Comparison of ENCODE assay signal across 16 cellular contexts in genomic region chr10:104766341-104766740, GRCh38.
DNase-seq lines count a peak whose midpoint lies in the region; ATAC-seq, FAIRE-seq and TF ChIP-seq lines count a peak whose summit lies in the region.
"Had no signal": no experiment of that assay in that cellular context is flagged by ENCODE, and none has a peak within 500 bp of the region (broad histone marks: within the 10 kb centered on the region; RNA-seq: fewer than 3 reads in every experiment).

No MANE protein-coding gene starts in this region.

- no peaks in the 10 kb centered on the region for H3K36me3 ChIP-seq in heart right ventricle
- H3K36me3 ChIP-seq: esophagus squamous epithelium had no signal

- DNase-seq in ELR (ENCODE audit: low read depth), result peak; percentile 10
- DNase-seq in astrocyte of the hippocampus (ENCODE audit: low read depth, low spot score), result peak; percentile 39
- DNase-seq in midbrain (lab: John Stamatoyannopoulos, UW), result peak; percentile 8
- no peak for DNase-seq in heart right ventricle
- no peak for DNase-seq in DMS 273 treated with DMSO at 0.1 percent for 48 hours (lab: John Stamatoyannopoulos, UW)
- DNase-seq in SIG-M5 (lab: John Stamatoyannopoulos, UW), result no peak
- no peak for DNase-seq in GM12891 (ENCODE audit: insufficient read length, low spot score)
- DNase-seq: activated CD4-positive, alpha-beta T cell treated with anti-CD3 and anti-CD28 coated beads, Interleukin-2, amount 10 ng/mL, durations not matched to agents 7 days and 5 days; activated naive CD4-positive, alpha-beta T cell; esophagus squamous epithelium; HFFc6; NCI-H187; stimulated activated CD4-positive, alpha-beta T cell treated with anti-CD3 and anti-CD28 coated beads, Interleukin-2, amount 100 ng/mL, for 48 hours; stimulated activated naive CD4-positive, alpha-beta T cell had no signal

- no peak overlapping the region for H3K27ac ChIP-seq in heart right ventricle
- H3K27ac ChIP-seq: esophagus squamous epithelium had no signal

- peaks cover 0 to 4% (median 0%) of the 10 kb centered on the region in 7 donors for H3K27me3 ChIP-seq in heart right ventricle
- H3K27me3 ChIP-seq: esophagus squamous epithelium had no signal

- no peak overlapping the region for H3K4me3 ChIP-seq in heart right ventricle
- H3K4me3 ChIP-seq: esophagus squamous epithelium, K562 had no signal

- no peak for FAIRE-seq in GM12891 (lab: Jason Lieb, UNC)
- FAIRE-seq: K562 had no signal

- ATAC-seq in HG03460 (IDR thresholded peaks at IDR 0.05; ENCODE audit: unreplicated experiment) (peak; percentile 56), heart right ventricle (no peak)
- ATAC-seq: K562 had no signal

- WGBS in heart right ventricle, 2 donors, result 49 to 52% methylated on average over 2 of the region's 2 CpGs

- no peaks in the 10 kb centered on the region for H3K4me1 ChIP-seq in heart right ventricle
- H3K4me1 ChIP-seq: esophagus squamous epithelium had no signal

- no peak for TF ChIP-seq POLR2A in GM12891 (IDR thresholded peaks at IDR 0.05; ENCODE audit: low read depth, low read length)

- no peaks in the 10 kb centered on the region for H3K9me3 ChIP-seq in heart right ventricle
- H3K9me3 ChIP-seq: esophagus squamous epithelium had no signal

- intact Hi-C loops in heart right ventricle (cut with DNase I), result no loop called here

- no peak for TF ChIP-seq CTCF in heart right ventricle (IDR thresholded peaks at IDR 0.05)

TF ChIP-seq in GM12891, 5 proteins besides CTCF, POLR2A, EP300 and RAD21:
- TF ChIP-seq PAX5 (IDR thresholded peaks at IDR 0.05; ENCODE audit: insufficient read depth, low read length, severe bottlenecking), result no peak
- no peak for TF ChIP-seq TAF1 (IDR thresholded peaks at IDR 0.05; ENCODE audit: low read depth, low read length)
- TF ChIP-seq POU2F2 (IDR thresholded peaks at IDR 0.05; ENCODE audit: low read depth, low read length), result no peak
- TF ChIP-seq POLR2AphosphoS5 (IDR thresholded peaks at IDR 0.05; ENCODE audit: low read depth, low read length), result no peak
TF ChIP-seq in GM12891: peak in this region for 0.

Comparison
In these comparisons a context has a peak if more than half of its experiments do, and no peak if none do; other contexts are left out.
1. DNase-seq: peak in ELR (single experiment), astrocyte of the hippocampus (single experiment) and midbrain (single experiment); none in heart right ventricle (0 of 2), DMS 273 treated with DMSO at 0.1 percent for 48 hours (single experiment), SIG-M5 (single experiment) and GM12891 (single experiment).